In genomic region chr1:7521803-7522202, GRCh38 we compare ENCODE assay signal across 18 cellular contexts.
DNase-seq lines count a peak whose midpoint lies in the region; ATAC-seq and TF ChIP-seq lines count a peak whose summit lies in the region.
"Had no signal": no experiment of that assay in that cellular context is flagged by ENCODE, and none has a peak within 500 bp of the region (broad histone marks: within the 10 kb centered on the region; RNA-seq: fewer than 3 reads in every experiment).

No MANE protein-coding gene starts in this region.

- H3K27ac ChIP-seq in psoas muscle (no peak overlapping the region), SJCRH30 (no peak overlapping the region)
- H3K27ac ChIP-seq: BLaER1, HL-60 had no signal

- WGBS in psoas muscle, 3 donors: 16 to 28% (median 26%) methylated on average over 10 of the region's 10 CpGs

- H3K36me3 ChIP-seq in psoas muscle (ENCODE audit: insufficient read depth in 1 of 2, low read depth in 1 of 2): no peaks in the 10 kb centered on the region
- no peaks in the 10 kb centered on the region for H3K36me3 ChIP-seq in SJCRH30
- H3K36me3 ChIP-seq: BLaER1 had no signal

- DNase-seq in GM04504 (ENCODE audit: low read depth) (peak; percentile 44), NCI-H446 treated with DMSO at 0.1 percent for 48 hours (lab: John Stamatoyannopoulos, UW) (peak; percentile 44), left cardiac atrium (no peak), psoas muscle (peak in 1 of 2 donors; percentile 4), CD1c-positive myeloid dendritic cell (ENCODE audit: extremely low spot score) (no peak), SJCRH30 (no peak)
- DNase-seq in activated T-cell treated with anti-CD3 and anti-CD28 coated beads, Interleukin-2, amount 50 U/mL, for 48 hours: no peak
- no peak for DNase-seq in stimulated activated naive CD8-positive, alpha-beta T cell treated with anti-CD3 and anti-CD28 coated beads, Interleukin-15, Interleukin-2, amounts not matched to agents 100 U/mL and 50 U/mL, for 24 hours
- DNase-seq: COR-L47, DMS153, EL, GOT3, NCI-H1092 treated with DMSO at 0.1 percent for 48 hours, NCI-H1694 treated with DMSO at 0.1 percent for 48 hours, NCI-H82 had no signal

- TF ChIP-seq CTCF in psoas muscle (IDR thresholded peaks at IDR 0.05): no peak

- H3K4me1 ChIP-seq in psoas muscle (peaks cover 9% of the 10 kb centered on the region), SJCRH30 (no peaks in the 10 kb centered on the region)
- H3K4me1 ChIP-seq: BLaER1 had no signal

- H3K9me3 ChIP-seq in psoas muscle: no peaks in the 10 kb centered on the region
- H3K9me3 ChIP-seq in SJCRH30 (replicated peaks): no peaks in the 10 kb centered on the region
- H3K9me3 ChIP-seq: BLaER1 had no signal

- peak; percentile 29 to 33 for ATAC-seq in left cardiac atrium
- peak; percentile 53 to 81 (median 78) for ATAC-seq in psoas muscle
- no peak for ATAC-seq in stimulated activated naive CD8-positive, alpha-beta T cell treated with anti-CD3 and anti-CD28 coated beads, Interleukin-15, Interleukin-2, amounts not matched to agents 100 U/mL and 50 U/mL, for 24 hours
- ATAC-seq: K562 had no signal

- H3K4me3 ChIP-seq in psoas muscle: no peak overlapping the region
- no peak overlapping the region for H3K4me3 ChIP-seq in SJCRH30
- H3K4me3 ChIP-seq: BLaER1, K562 had no signal

- intact Hi-C loops in left cardiac atrium (cut with DNase I) (no loop called here), psoas muscle (cut with DNase I) (no loop called here)

- H3K27me3 ChIP-seq in psoas muscle (ENCODE audit: insufficient read depth in 3 of 3, low read length in 2 of 3): peaks cover 0 to 4% (median 0%) of the 10 kb centered on the region in 3 donors
- H3K27me3 ChIP-seq in SJCRH30: peaks cover 21% of the 10 kb centered on the region
- H3K27me3 ChIP-seq: BLaER1 had no signal

Comparison
In these comparisons a context has a peak if more than half of its experiments do, and no peak if none do; other contexts are left out.
1. DNase-seq: peak in GM04504 (single experiment) and NCI-H446 treated with DMSO at 0.1 percent for 48 hours (single experiment); none in left cardiac atrium (single experiment), activated T-cell treated with anti-CD3 and anti-CD28 coated beads, Interleukin-2, amount 50 U/mL, for 48 hours (0 of 2), CD1c-positive myeloid dendritic cell (single experiment), stimulated activated naive CD8-positive, alpha-beta T cell treated with anti-CD3 and anti-CD28 coated beads, Interleukin-15, Interleukin-2, amounts not matched to agents 100 U/mL and 50 U/mL, for 24 hours (single experiment) and SJCRH30 (0 of 2).